ENCODE assay signal across 9 cellular contexts in the genomic region with DNA sequence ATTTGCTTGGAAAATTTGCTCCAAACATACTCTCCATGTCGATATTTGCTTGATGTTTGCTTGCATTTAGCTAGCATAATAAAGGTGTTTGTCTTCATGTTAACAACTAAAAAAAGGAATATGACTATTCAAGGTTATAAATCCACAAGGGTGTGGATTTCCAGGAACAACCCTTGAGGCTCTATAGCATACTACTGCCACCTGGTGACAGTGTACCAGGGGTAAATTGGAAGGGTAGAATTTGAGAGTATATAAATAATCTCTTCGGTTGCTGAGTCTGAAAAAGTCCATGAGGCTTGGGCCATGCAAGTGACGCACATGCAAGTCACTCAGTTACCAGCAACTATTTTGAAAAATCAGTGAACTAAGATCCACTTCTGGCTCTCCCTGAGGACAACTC.
A peak's percentile ranks its signal among the peaks of the same experiment; 100 is the strongest.
DNase-seq lines count a peak whose midpoint lies in the region; ATAC-seq and TF ChIP-seq lines count a peak whose summit lies in the region.
"Had no signal": no experiment of that assay in that cellular context is flagged by ENCODE, and none has a peak within 500 bp of the region (broad histone marks: within the 10 kb centered on the region; RNA-seq: fewer than 3 reads in every experiment).

No MANE protein-coding gene starts in this region.

- peak; percentile 64 for TF ChIP-seq CTCF in retinal pigment epithelial cell (conservative IDR thresholded peaks at IDR 0.05; ENCODE audit: low read depth, low read length)

- ATAC-seq in HG02852 (IDR thresholded peaks at IDR 0.05; ENCODE audit: unreplicated experiment), result no peak

- H3K4me3 ChIP-seq in retinal pigment epithelial cell (ENCODE audit: low read length), result no peak overlapping the region
- H3K4me3 ChIP-seq: SJSA1 had no signal

- peak; percentile 29 for DNase-seq in NCI-H748 (lab: John Stamatoyannopoulos, UW; ENCODE audit: unreplicated experiment)
- DNase-seq in NCI-H748 treated with DMSO at 0.1 percent for 48 hours (lab: John Stamatoyannopoulos, UW), result no peak
- DNase-seq in NCI-H1694 treated with DMSO at 0.1 percent for 48 hours (lab: John Stamatoyannopoulos, UW), result peak; percentile 62
- peak; percentile 32 for DNase-seq in dermis blood vessel endothelial cell
- peak; percentile 3 for DNase-seq in retinal pigment epithelial cell (ENCODE audit: low read depth)
- DNase-seq in NCI-H187 (lab: John Stamatoyannopoulos, UW), result no peak
- no peak for DNase-seq in middle frontal gyrus (ENCODE audit: extremely low spot score, low spot score)

Comparison
In these comparisons a context has a peak if more than half of its experiments do, and no peak if none do; other contexts are left out.
1. DNase-seq: peak in NCI-H748 (single experiment), NCI-H1694 treated with DMSO at 0.1 percent for 48 hours (single experiment), dermis blood vessel endothelial cell (single experiment) and retinal pigment epithelial cell (single experiment); none in NCI-H748 treated with DMSO at 0.1 percent for 48 hours (single experiment), NCI-H187 (0 of 2) and middle frontal gyrus (single experiment).